In the genomic region with DNA sequence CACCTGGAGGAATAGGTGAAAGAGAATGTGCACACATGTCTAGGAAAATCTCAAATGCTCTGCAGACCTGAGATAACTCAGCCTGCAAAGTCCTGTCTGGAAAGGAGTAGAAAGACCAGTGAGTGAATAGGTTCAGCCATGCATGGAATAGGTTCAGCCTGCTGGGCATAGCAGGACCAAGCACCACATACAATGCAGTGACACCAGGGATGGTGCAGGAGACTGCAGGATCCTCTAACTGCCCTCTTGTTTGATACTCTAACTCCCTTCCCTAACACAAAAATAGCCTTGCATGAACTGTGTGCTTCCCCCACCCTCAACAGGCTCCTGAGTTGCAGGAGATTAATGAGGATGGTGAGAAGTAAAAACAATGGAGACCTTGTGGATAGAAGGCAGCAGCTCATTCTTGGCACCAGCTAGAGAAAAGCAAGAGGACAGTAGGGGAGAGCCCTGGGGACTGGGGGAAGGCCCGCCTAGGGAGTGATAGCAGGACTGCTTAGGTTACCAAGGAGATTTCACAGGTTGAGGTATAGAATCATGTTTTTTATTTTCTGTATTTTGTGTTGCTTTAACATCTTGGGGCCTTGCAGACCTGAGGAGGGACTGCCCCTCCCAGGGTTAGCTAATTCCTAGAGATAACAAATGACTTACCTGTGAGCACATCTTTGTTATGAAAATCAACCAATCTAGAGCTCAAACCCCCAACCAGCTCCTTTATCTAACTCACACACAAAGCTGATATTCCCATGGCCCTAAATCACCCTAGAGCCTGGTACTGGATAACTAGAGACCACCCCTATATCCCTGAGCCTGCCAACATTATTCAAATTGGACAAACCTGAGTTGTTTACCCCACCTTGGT, we compare ENCODE assay signal across 17 cellular contexts.
DNase-seq lines count a peak whose midpoint lies in the region; ATAC-seq, FAIRE-seq and TF ChIP-seq lines count a peak whose summit lies in the region.
"Had no signal": no experiment of that assay in that cellular context is flagged by ENCODE, and none has a peak within 500 bp of the region (broad histone marks: within the 10 kb centered on the region; RNA-seq: fewer than 3 reads in every experiment).

No MANE protein-coding gene starts in this region.

- DNase-seq in H9 (no peak), astrocyte (ENCODE audit: low read depth) (peak; percentile 8), iPS-NIHi7 (ENCODE audit: extremely low spot score) (peak; percentile 35), mesenteric fat pad (ENCODE audit: low spot score) (no peak), NCI-H82 (lab: John Stamatoyannopoulos, UW) (no peak), NCI-H128 (lab: John Stamatoyannopoulos, UW; ENCODE audit: unreplicated experiment) (no peak)
- no peak for DNase-seq in stimulated activated effector memory CD8-positive, alpha-beta T cell treated with anti-CD3 and anti-CD28 coated beads, Interleukin-12 subunit alpha, Interleukin-12 subunit beta, amount 100 ng/mL, for 72 hours (ENCODE audit: low spot score in 2 of 2)
- DNase-seq: C1 segment of cervical spinal cord; Calu3; CD4-positive, alpha-beta T cell; DMS 273 treated with DMSO at 0.1 percent for 48 hours had no signal

- H3K27ac ChIP-seq in H9 (ENCODE audit: insufficient read length, low read depth, low read length) (no peak overlapping the region), astrocyte (ENCODE audit: low read depth, low read length) (no peak overlapping the region)

- no peak overlapping the region for H3K4ac ChIP-seq in H9 (ENCODE audit: low read depth, low read length)

- no peak overlapping the region for H3K4me3 ChIP-seq in astrocyte (ENCODE audit: insufficient read depth, low read depth, low read length)
- H3K4me3 ChIP-seq: GM12878 had no signal

- H3K27me3 ChIP-seq in H9 (ENCODE audit: insufficient read depth, low read length) (peaks cover 15% of the 10 kb centered on the region; the same call in 1 of the 2 replicates), astrocyte (ENCODE audit: insufficient read depth, low read length) (no peaks in the 10 kb centered on the region)

- no peak overlapping the region for H2BK20ac ChIP-seq in H9 (ENCODE audit: low read depth, low read length, poor library complexity, severe bottlenecking)

- no peaks in the 10 kb centered on the region for H4K20me1 ChIP-seq in H9 (ENCODE audit: control insufficient read depth, insufficient read depth, insufficient read length)
- H4K20me1 ChIP-seq in astrocyte (ENCODE audit: insufficient read depth, low read length), result no peaks in the 10 kb centered on the region

- no CpG with 5 or more reads among the region's 1 CpG for WGBS in H9 (ENCODE audit: extremely low coverage, insufficient read length, low lambda C conversion rate)

- H3K36me3 ChIP-seq in astrocyte (ENCODE audit: insufficient read depth, low read length), result no peaks in the 10 kb centered on the region

- no peak overlapping the region for H2BK120ac ChIP-seq in H9 (ENCODE audit: low read depth, low read length, poor library complexity, severe bottlenecking)

- H3K79me1 ChIP-seq in H9 (ENCODE audit: insufficient read depth, low read depth, low read length, poor library complexity, severe bottlenecking), result no peaks in the 10 kb centered on the region

- H3K9me3 ChIP-seq in H9 (ENCODE audit: control insufficient read depth, low read depth, low read length) (no peaks in the 10 kb centered on the region), astrocyte (ENCODE audit: insufficient read depth, low read depth, low read length) (no peaks in the 10 kb centered on the region)

- H3K36me3 Mint-ChIP-seq in H9 (ENCODE audit: insufficient read depth in 1 of 3, low read depth in 3 of 3), result no peaks in the 10 kb centered on the region
- H3K36me3 Mint-ChIP-seq in astrocyte (ENCODE audit: low read depth, unreplicated experiment), result no peaks in the 10 kb centered on the region
- H3K36me3 Mint-ChIP-seq in stimulated activated effector memory CD8-positive, alpha-beta T cell treated with anti-CD3 and anti-CD28 coated beads, Interleukin-12 subunit alpha, Interleukin-12 subunit beta, amount 100 ng/mL, for 72 hours, result no peaks in the 10 kb centered on the region

- H4K8ac ChIP-seq in H9 (replicated peaks; ENCODE audit: insufficient read length, low read depth, low read length), result no peak overlapping the region

- no peak overlapping the region for H3T11ph ChIP-seq in H9 (ENCODE audit: low read length)

- no peak for FAIRE-seq in astrocyte (lab: Jason Lieb, UNC)
- FAIRE-seq: A204.1, GM12878, GM18507, HepG2 had no signal

- peaks cover 21% of the 10 kb centered on the region; the same call in 1 of the 2 replicates for H3K4me1 ChIP-seq in H9 (ENCODE audit: insufficient read depth, low read length)
- no peaks in the 10 kb centered on the region for H3K4me1 ChIP-seq in astrocyte (ENCODE audit: insufficient read depth, low read length)

- peak overlapping the region in 1 of 3 experiments; percentile 48; a peak in 2 of 7 replicates for H3K27ac Mint-ChIP-seq in H9
- H3K27ac Mint-ChIP-seq in astrocyte (ENCODE audit: unreplicated experiment), result no peak overlapping the region
- H3K27ac Mint-ChIP-seq in stimulated activated effector memory CD8-positive, alpha-beta T cell treated with anti-CD3 and anti-CD28 coated beads, Interleukin-12 subunit alpha, Interleukin-12 subunit beta, amount 100 ng/mL, for 72 hours, result no peak overlapping the region
- H3K27ac Mint-ChIP-seq: B cell; CD4-positive, alpha-beta T cell had no signal

- peaks cover 75% of the 10 kb centered on the region for H3K27me3 Mint-ChIP-seq in H9 (ENCODE audit: low read depth)
- peaks cover 39% of the 10 kb centered on the region for H3K27me3 Mint-ChIP-seq in astrocyte (ENCODE audit: low read depth, unreplicated experiment)
- H3K27me3 Mint-ChIP-seq: CD4-positive, alpha-beta T cell had no signal

- no peak overlapping the region for H3K18ac ChIP-seq in H9 (ENCODE audit: insufficient read length, low read depth, low read length)

- no peak overlapping the region for H2AK5ac ChIP-seq in H9 (ENCODE audit: insufficient read length, low read length)

- peak overlapping the region; percentile 10 for H3K4me2 ChIP-seq in H9 (ENCODE audit: insufficient read depth, insufficient read length, low read length)
- no peak overlapping the region for H3K4me2 ChIP-seq in astrocyte (ENCODE audit: low read length)

- no peak overlapping the region for H3K14ac ChIP-seq in H9 (ENCODE audit: insufficient read depth, low read length)

- H3K9me3 Mint-ChIP-seq in H9 (peaks cover 2 to 3% of the 10 kb centered on the region in 2 experiments; a peak in 3 of 5 replicates), astrocyte (ENCODE audit: unreplicated experiment) (peaks cover 4% of the 10 kb centered on the region)
- peaks cover 8% of the 10 kb centered on the region for H3K9me3 Mint-ChIP-seq in stimulated activated effector memory CD8-positive, alpha-beta T cell treated with anti-CD3 and anti-CD28 coated beads, Interleukin-12 subunit alpha, Interleukin-12 subunit beta, amount 100 ng/mL, for 72 hours
- H3K9me3 Mint-ChIP-seq: CD4-positive, alpha-beta T cell had no signal

- peak overlapping the region in 1 of 2 experiments; percentile 30; a peak in 1 of 5 replicates for H3K4me3 Mint-ChIP-seq in H9
- no peak overlapping the region for H3K4me3 Mint-ChIP-seq in astrocyte (ENCODE audit: unreplicated experiment)
- no peak overlapping the region for H3K4me3 Mint-ChIP-seq in stimulated activated effector memory CD8-positive, alpha-beta T cell treated with anti-CD3 and anti-CD28 coated beads, Interleukin-12 subunit alpha, Interleukin-12 subunit beta, amount 100 ng/mL, for 72 hours
- H3K4me3 Mint-ChIP-seq: B cell; CD4-positive, alpha-beta T cell had no signal

- H2BK5ac ChIP-seq in H9 (ENCODE audit: insufficient read length, low read length), result no peak overlapping the region

- H3K4me1 Mint-ChIP-seq in H9, result peaks cover 47 to 62% of the 10 kb centered on the region in 2 experiments
- peaks cover 2% of the 10 kb centered on the region for H3K4me1 Mint-ChIP-seq in astrocyte (ENCODE audit: low read depth, unreplicated experiment)
- H3K4me1 Mint-ChIP-seq in stimulated activated effector memory CD8-positive, alpha-beta T cell treated with anti-CD3 and anti-CD28 coated beads, Interleukin-12 subunit alpha, Interleukin-12 subunit beta, amount 100 ng/mL, for 72 hours, result no peaks in the 10 kb centered on the region
- H3K4me1 Mint-ChIP-seq: B cell had no signal

- no peak overlapping the region for H3K23ac ChIP-seq in H9 (ENCODE audit: insufficient read length, low read depth, low read length)

- peak; percentile 25 for ATAC-seq in stimulated activated effector memory CD8-positive, alpha-beta T cell treated with anti-CD3 and anti-CD28 coated beads, Interleukin-12 subunit alpha, Interleukin-12 subunit beta, amount 100 ng/mL, for 72 hours
- ATAC-seq: GM12878, HCT116, HepG2 had no signal

- no peak overlapping the region for H3K56ac ChIP-seq in H9 (ENCODE audit: insufficient read length, low read depth, low read length)

- H3K9ac ChIP-seq in H9 (ENCODE audit: extremely low read depth, insufficient read length, low read length), result no peak overlapping the region
- H3K9ac ChIP-seq in astrocyte (ENCODE audit: low read length), result no peak overlapping the region

- no peak for TF ChIP-seq CTCF in H9 (conservative IDR thresholded peaks at IDR 0.05)
- TF ChIP-seq CTCF in astrocyte (IDR thresholded peaks at IDR 0.05; ENCODE audit: insufficient read depth, low read depth, low read length), result no peak

- H2BK12ac ChIP-seq in H9 (ENCODE audit: insufficient read length, low read depth, low read length), result no peak overlapping the region

- no peak overlapping the region for H2AFZ ChIP-seq in H9 (ENCODE audit: low read length)
- no peak overlapping the region for H2AFZ ChIP-seq in astrocyte (ENCODE audit: low read depth, low read length)

- no peak overlapping the region for H2BK15ac ChIP-seq in H9 (ENCODE audit: low read depth, low read length)

- no peaks in the 10 kb centered on the region for H3K23me2 ChIP-seq in H9 (ENCODE audit: insufficient read length, low read depth, low read length, poor library complexity, severe bottlenecking)

- H3K79me2 ChIP-seq in H9 (ENCODE audit: insufficient read depth, low read length) (no peaks in the 10 kb centered on the region), astrocyte (ENCODE audit: insufficient read depth, low read length) (no peaks in the 10 kb centered on the region)

- H4K5ac ChIP-seq in H9 (ENCODE audit: insufficient read length, low read depth, low read length), result no peak overlapping the region

- no peak overlapping the region for H4K91ac ChIP-seq in H9 (ENCODE audit: insufficient read length, low read depth, low read length)

Comparison
In these comparisons a context has a peak if more than half of its experiments do, and no peak if none do; other contexts are left out.
1. DNase-seq: peak in astrocyte (single experiment) and iPS-NIHi7 (single experiment); none in H9 (single experiment), stimulated activated effector memory CD8-positive, alpha-beta T cell treated with anti-CD3 and anti-CD28 coated beads, Interleukin-12 subunit alpha, Interleukin-12 subunit beta, amount 100 ng/mL, for 72 hours (0 of 2), mesenteric fat pad (single experiment), NCI-H82 (single experiment) and NCI-H128 (single experiment).